In the genomic region with DNA sequence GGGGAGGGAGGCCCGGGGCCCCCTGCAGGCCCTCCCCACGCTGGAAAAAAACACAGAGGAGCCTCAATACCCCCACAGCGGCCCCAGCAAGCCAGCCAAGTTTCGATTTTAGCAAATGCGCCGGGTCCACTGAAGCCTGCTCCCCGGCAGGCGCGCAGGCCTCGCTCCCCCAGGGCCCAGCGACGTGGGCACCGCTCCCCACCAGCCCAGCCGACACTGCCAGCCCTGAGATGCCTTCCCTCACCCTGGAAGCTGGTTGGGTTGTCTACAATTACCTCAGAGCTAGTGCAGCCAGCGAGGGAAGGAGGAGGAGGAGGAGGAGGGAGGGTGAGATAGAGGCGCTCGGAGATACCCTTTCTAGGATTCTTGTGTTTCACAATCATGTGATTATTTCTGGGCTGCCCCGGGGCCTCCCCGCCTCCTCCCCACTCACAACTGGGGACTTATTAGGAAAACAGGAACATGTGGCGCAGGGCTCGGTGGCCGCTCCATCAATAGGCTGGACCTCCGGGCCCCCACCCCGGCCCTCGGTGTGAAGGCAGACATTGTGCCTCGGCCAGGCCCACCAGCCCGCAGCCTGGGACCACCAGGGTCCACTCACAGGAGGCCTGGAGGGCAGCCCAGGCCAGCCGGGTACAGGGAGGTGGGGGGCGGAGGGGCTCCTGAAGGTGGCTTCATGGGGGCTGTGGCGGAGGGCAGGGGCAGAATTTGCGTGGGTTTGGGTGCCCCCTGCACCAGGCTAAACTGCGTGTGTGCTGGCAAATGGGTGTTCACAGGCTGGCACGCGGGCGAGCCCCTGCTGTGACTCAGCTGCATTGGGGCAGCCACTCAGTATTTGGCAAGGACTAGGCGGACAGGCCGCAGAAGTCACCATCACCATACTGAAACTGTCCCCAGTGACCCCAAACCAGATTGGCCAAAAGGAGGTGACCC, we compare ENCODE assay signal across 8 cellular contexts.
DNase-seq lines count a peak whose midpoint lies in the region; ATAC-seq, FAIRE-seq and TF ChIP-seq lines count a peak whose summit lies in the region.

No MANE protein-coding gene starts in this region.

- ATAC-seq in GM19328 (IDR thresholded peaks at IDR 0.05; ENCODE audit: unreplicated experiment) (peak; percentile 33), GM21515 (IDR thresholded peaks at IDR 0.05; ENCODE audit: unreplicated experiment) (no peak)

- TF ChIP-seq POLR2A in NB4 (IDR thresholded peaks at IDR 0.05; ENCODE audit: extremely low read depth, insufficient read length): no peak

- peak overlapping the region; percentile 3 for H3K4me3 ChIP-seq in NB4 (ENCODE audit: low read depth, low read length)
- no peak overlapping the region for H3K4me3 ChIP-seq in retinal pigment epithelial cell (ENCODE audit: low read length)

- no peak for FAIRE-seq in frontal cortex (lab: Jason Lieb, UNC)

- TF ChIP-seq CTCF in NB4 (IDR thresholded peaks at IDR 0.05; ENCODE audit: low read depth, low read length): no peak
- no peak for TF ChIP-seq CTCF in retinal pigment epithelial cell (conservative IDR thresholded peaks at IDR 0.05; ENCODE audit: low read depth, low read length)

- peak; percentile 96 for DNase-seq in NB4 (ENCODE audit: low read depth)
- peak; percentile 19 for DNase-seq in activated T-helper 1 cell treated with Interleukin-2 at 50 U/mL for 16 hours (ENCODE audit: low read depth)
- DNase-seq in frontal cortex (ENCODE audit: low spot score in 2 of 2): peak; percentile 77 to 80
- DNase-seq in retinal pigment epithelial cell (ENCODE audit: low read depth): peak; percentile 56
- DNase-seq in NCI-H82 (lab: John Stamatoyannopoulos, UW): no peak
- no peak for DNase-seq in NCI-H345 treated with DMSO at 0.1 percent for 48 hours (lab: John Stamatoyannopoulos, UW; ENCODE audit: unreplicated experiment)

Comparison
In these comparisons a context has a peak if more than half of its experiments do, and no peak if none do; other contexts are left out.
1. DNase-seq: peak in NB4 (single experiment), activated T-helper 1 cell treated with Interleukin-2 at 50 U/mL for 16 hours (single experiment), frontal cortex (2 of 2) and retinal pigment epithelial cell (single experiment); none in NCI-H82 (single experiment) and NCI-H345 treated with DMSO at 0.1 percent for 48 hours (single experiment).